ENCODE assay signal across 15 cellular contexts in genomic region chr2:1483551-1483950, GRCh38.
A peak's percentile ranks its signal among the peaks of the same experiment; 100 is the strongest.
DNase-seq lines count a peak whose midpoint lies in the region; ATAC-seq and TF ChIP-seq lines count a peak whose summit lies in the region.
"Had no signal": no experiment of that assay in that cellular context is flagged by ENCODE, and none has a peak within 500 bp of the region (broad histone marks: within the 10 kb centered on the region; RNA-seq: fewer than 3 reads in every experiment).

No MANE protein-coding gene starts in this region.

- H2AFZ ChIP-seq in osteoblast (ENCODE audit: low read length): no peak overlapping the region
- H2AFZ ChIP-seq: GM23338 had no signal

- no peaks in the 10 kb centered on the region for H3K9me3 ChIP-seq in osteoblast (ENCODE audit: low read depth, low read length)
- H3K9me3 ChIP-seq in SJCRH30 (replicated peaks): no peaks in the 10 kb centered on the region

- no peak overlapping the region for H3K27ac Mint-ChIP-seq in glutamatergic neuron (ENCODE audit: unreplicated experiment)
- H3K27ac Mint-ChIP-seq: CD4-positive, alpha-beta memory T cell; GM23338; H9 had no signal

- peaks cover 3% of the 10 kb centered on the region for H3K27me3 Mint-ChIP-seq in glutamatergic neuron (ENCODE audit: unreplicated experiment)

- ATAC-seq in Right ventricle myocardium superior (ENCODE audit: poor library complexity) (no peak), Right ventricle myocardium inferior (no peak)
- ATAC-seq: GM12878, GM23338 had no signal

- no peak overlapping the region for H3K4me2 ChIP-seq in osteoblast (ENCODE audit: insufficient read depth, low read length)
- H3K4me2 ChIP-seq: GM23338 had no signal

- H3K9me3 Mint-ChIP-seq in glutamatergic neuron (ENCODE audit: unreplicated experiment): peaks cover 3% of the 10 kb centered on the region
- H3K9me3 Mint-ChIP-seq: CD4-positive, alpha-beta memory T cell; GM23338; H9 had no signal

- H3K4me3 Mint-ChIP-seq in glutamatergic neuron (ENCODE audit: unreplicated experiment): no peak overlapping the region
- H3K4me3 Mint-ChIP-seq: CD4-positive, alpha-beta memory T cell; GM23338; H9 had no signal

- H3K27ac ChIP-seq in osteoblast (ENCODE audit: low read depth, low read length) (no peak overlapping the region), SJCRH30 (no peak overlapping the region)
- H3K27ac ChIP-seq: C4-2B had no signal

- peak; percentile 6 for DNase-seq in Right ventricle myocardium superior
- no peak for DNase-seq in Right ventricle myocardium inferior (ENCODE audit: missing footprints)
- DNase-seq in H7: peak; percentile 13
- DNase-seq in osteoblast (ENCODE audit: insufficient read length, low spot score, missing footprints): peak; percentile 41
- DNase-seq in SJCRH30: no peak
- no peak for DNase-seq in hippocampal formation (lab: John Stamatoyannopoulos, UW)
- no peak for DNase-seq in glutamatergic neuron
- DNase-seq: ACHN; CD4-positive, alpha-beta memory T cell; DMS79; H9; IMR-90 had no signal

- H3K4me3 ChIP-seq in H7 (ENCODE audit: insufficient read depth, low read depth, low read length): no peak overlapping the region
- H3K4me3 ChIP-seq in osteoblast (ENCODE audit: insufficient read depth, low read length): no peak overlapping the region
- H3K4me3 ChIP-seq in SJCRH30: no peak overlapping the region
- H3K4me3 ChIP-seq: GM12878, GM23338 had no signal

- H3K36me3 ChIP-seq in H7 (replicated peaks; ENCODE audit: control insufficient read depth, insufficient read depth, low read length) (no peaks in the 10 kb centered on the region), osteoblast (ENCODE audit: insufficient read depth, low read length) (no peaks in the 10 kb centered on the region), SJCRH30 (no peaks in the 10 kb centered on the region)

- H4K20me1 ChIP-seq in osteoblast (ENCODE audit: insufficient read depth, low read length): no peaks in the 10 kb centered on the region

- peaks cover 10% of the 10 kb centered on the region for H3K4me1 Mint-ChIP-seq in glutamatergic neuron (ENCODE audit: low read depth, unreplicated experiment)
- H3K4me1 Mint-ChIP-seq: GM23338 had no signal

- no peak for TF ChIP-seq CTCF in osteoblast (IDR thresholded peaks at IDR 0.05; ENCODE audit: extremely low read depth, low read depth, low read length)
- TF ChIP-seq CTCF in glutamatergic neuron (IDR thresholded peaks at IDR 0.05; ENCODE audit: partially characterized antibody, unreplicated experiment): no peak

- intact Hi-C loops in Right ventricle myocardium superior (cut with DNase I): no loop called here
- intact Hi-C loops in Right ventricle myocardium inferior (cut with DNase I): no loop called here

- H3K79me2 ChIP-seq in osteoblast (ENCODE audit: insufficient read depth, low read length): no peaks in the 10 kb centered on the region

- H3K27me3 ChIP-seq in H7 (ENCODE audit: control insufficient read depth, insufficient read depth, low read length) (no peaks in the 10 kb centered on the region), osteoblast (ENCODE audit: insufficient read depth, low read length) (no peaks in the 10 kb centered on the region), SJCRH30 (no peaks in the 10 kb centered on the region)

- no peaks in the 10 kb centered on the region for H3K36me3 Mint-ChIP-seq in glutamatergic neuron (ENCODE audit: unreplicated experiment)
- H3K36me3 Mint-ChIP-seq: CD4-positive, alpha-beta memory T cell had no signal

- H3K4me1 ChIP-seq in osteoblast (ENCODE audit: insufficient read depth, low read length): no peaks in the 10 kb centered on the region
- no peaks in the 10 kb centered on the region for H3K4me1 ChIP-seq in SJCRH30

Comparison
In these comparisons a context has a peak if more than half of its experiments do, and no peak if none do; other contexts are left out.
1. DNase-seq: peak in Right ventricle myocardium superior (single experiment), H7 (single experiment) and osteoblast (single experiment); none in Right ventricle myocardium inferior (single experiment), SJCRH30 (0 of 2), hippocampal formation (0 of 2) and glutamatergic neuron (single experiment).